In the genomic region with DNA sequence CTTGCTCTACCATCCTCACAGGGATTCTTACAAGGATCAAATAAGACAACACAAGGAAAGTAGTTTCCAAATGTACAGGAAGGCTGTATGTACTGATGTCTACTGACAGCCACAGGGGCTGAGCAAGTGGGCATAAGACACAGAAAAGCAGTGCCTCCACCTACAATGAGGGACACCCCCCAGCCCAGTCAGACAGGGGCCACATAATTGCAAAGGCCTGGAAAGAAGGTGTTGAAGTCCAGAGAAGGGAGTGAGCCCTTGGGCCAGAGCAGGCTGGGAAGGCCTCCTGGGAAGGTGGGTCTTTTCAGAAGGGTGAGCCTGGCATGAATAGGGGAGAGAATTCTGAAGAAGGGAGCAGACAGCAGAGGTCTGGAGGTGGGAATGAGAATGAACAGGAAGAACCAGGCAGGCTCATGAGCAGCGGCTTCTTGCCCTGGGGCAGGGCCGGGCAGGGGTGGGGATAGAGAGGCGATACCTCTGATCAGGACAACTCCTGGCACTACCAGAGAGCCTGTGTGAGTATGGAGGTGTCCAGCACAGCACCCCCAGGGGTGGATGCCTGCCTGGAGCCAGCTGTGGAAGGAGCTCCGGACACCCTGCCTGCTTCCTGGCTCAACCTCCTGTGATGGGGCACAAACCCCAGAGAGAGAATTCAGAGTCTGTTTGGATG, we compare ENCODE assay signal across 13 cellular contexts. TPM values are rescaled to one million over a fixed set of nuclear protein-coding genes. Genes with fewer than 3 reads are reported as not detected.
DNase-seq lines count a peak whose midpoint lies in the region; TF ChIP-seq lines count a peak whose summit lies in the region.
"Had no signal": no experiment of that assay in that cellular context is flagged by ENCODE, and none has a peak within 500 bp of the region (broad histone marks: within the 10 kb centered on the region; RNA-seq: fewer than 3 reads in every experiment).

No MANE protein-coding gene starts in this region.

- DNase-seq in MCF 10A (ENCODE audit: unreplicated experiment) (no peak), mammary epithelial cell (no peak), left ventricle myocardium inferior (no peak), vagina (ENCODE audit: extremely low spot score in 2 of 2) (no peak), NCI-H524 (lab: John Stamatoyannopoulos, UW) (no peak), NCI-H1930 (lab: John Stamatoyannopoulos, UW) (no peak), NCI-H226 (no peak)
- DNase-seq: activated T-cell treated with anti-CD3 and anti-CD28 coated beads for 4 hours; foreskin fibroblast; MV-4-11; stimulated activated CD4-positive, alpha-beta T cell treated with anti-CD3 and anti-CD28 coated beads, Interleukin-2, amount 100 ng/mL, for 48 hours had no signal

- H3K79me2 ChIP-seq in mammary epithelial cell (ENCODE audit: insufficient read depth, low read length) = no peaks in the 10 kb centered on the region

- no peaks in the 10 kb centered on the region for H4K20me1 ChIP-seq in mammary epithelial cell (ENCODE audit: insufficient read depth, low read length)

- WGBS in mammary epithelial cell (ENCODE audit: low coverage, missing lambda C conversion rate) = 83% methylated on average over 4 of the region's 4 CpGs

- in situ Hi-C loops in mammary epithelial cell (cut with MboI; ENCODE audit: low sequenced_read_pairs in 2 of 2) = no loop called here

- H3K4me1 Mint-ChIP-seq in MCF 10A (ENCODE audit: insufficient read depth, unreplicated experiment) = peaks cover 23% of the 10 kb centered on the region

- H3K9me3 ChIP-seq in mammary epithelial cell (replicated peaks; ENCODE audit: insufficient read depth, low read length) (no peaks in the 10 kb centered on the region), left ventricle myocardium inferior (replicated peaks) (no peaks in the 10 kb centered on the region), vagina (no peaks in the 10 kb centered on the region)
- H3K9me3 ChIP-seq: A549 had no signal

- intact Hi-C loops in MCF 10A (cut with micrococcal nuclease) (no loop called here), mammary epithelial cell (cut with micrococcal nuclease) (no loop called here), left ventricle myocardium inferior (cut with micrococcal nuclease) (no loop called here), vagina (cut with DNase I) (loop anchor here (1.0 kb wide), 1 partner anchor 21 kb away; no protein-coding TSS in a partner anchor)

- H3K4me3 ChIP-seq in mammary epithelial cell (replicated peaks in 1 of 3; ENCODE audit: insufficient read depth in 1 of 3, low read depth in 2 of 3, low read length in 3 of 3) (no peak overlapping the region), left ventricle myocardium inferior (no peak overlapping the region), rectal smooth muscle tissue (ENCODE audit: low read length) (no peak overlapping the region), vagina (no peak overlapping the region)
- H3K4me3 ChIP-seq: A549 had no signal

- no peak overlapping the region for H3K4me3 Mint-ChIP-seq in MCF 10A (ENCODE audit: unreplicated experiment)

- H3K27me3 ChIP-seq in mammary epithelial cell (ENCODE audit: insufficient read depth, low read length) = no peaks in the 10 kb centered on the region
- no peaks in the 10 kb centered on the region for H3K27me3 ChIP-seq in left ventricle myocardium inferior (ENCODE audit: low read depth)
- H3K27me3 ChIP-seq in rectal smooth muscle tissue (ENCODE audit: control insufficient read depth, insufficient read depth, low read length) = no peaks in the 10 kb centered on the region
- H3K27me3 ChIP-seq in vagina = no peaks in the 10 kb centered on the region

- CTCF ChIA-PET in MCF 10A (lab: Yijun Ruan, JAX) = interaction anchor here (0.8 to 1.5 kb wide), 6 partner anchors 9 to 22 kb away, joined by 3 to 9 read pairs (median 4); no protein-coding TSS in a partner anchor
- CTCF ChIA-PET in mammary epithelial cell (lab: Charles Lee; ENCODE audit: low non-redundant PET) = interaction anchor here (0.6 kb wide), 1 partner anchor 12 kb away, joined by 5 read pairs; no protein-coding TSS in a partner anchor

- no peaks in the 10 kb centered on the region for H3K36me3 ChIP-seq in mammary epithelial cell (ENCODE audit: insufficient read depth, low read length)
- H3K36me3 ChIP-seq in left ventricle myocardium inferior = peaks cover 39% of the 10 kb centered on the region
- peaks cover 14% of the 10 kb centered on the region for H3K36me3 ChIP-seq in rectal smooth muscle tissue (ENCODE audit: control insufficient read depth, insufficient read depth, low read length)
- peaks cover 0 to 34% of the 10 kb centered on the region in 2 donors for H3K36me3 ChIP-seq in vagina

- H3K9ac ChIP-seq in mammary epithelial cell (ENCODE audit: insufficient read depth, low read length) (no peak overlapping the region), rectal smooth muscle tissue (ENCODE audit: low read length) (no peak overlapping the region)

- H3K27ac ChIP-seq in mammary epithelial cell (ENCODE audit: insufficient read depth, low read depth, low read length) = no peak overlapping the region
- peak overlapping the region; percentile 95 for H3K27ac ChIP-seq in left ventricle myocardium inferior (replicated peaks)
- peak overlapping the region; percentile 99 for H3K27ac ChIP-seq in rectal smooth muscle tissue (ENCODE audit: low read depth, low read length)
- H3K27ac ChIP-seq in vagina = peak overlapping the region; percentile 97

- H3K9me3 Mint-ChIP-seq in MCF 10A (ENCODE audit: unreplicated experiment) = no peaks in the 10 kb centered on the region

- H3K4me1 ChIP-seq in mammary epithelial cell (ENCODE audit: insufficient read depth, low read length) (peaks cover 14% of the 10 kb centered on the region), left ventricle myocardium inferior (peaks cover 100% of the 10 kb centered on the region), rectal smooth muscle tissue (ENCODE audit: control insufficient read depth, insufficient read depth, low read length) (peaks cover 48% of the 10 kb centered on the region), vagina (peaks cover 64% of the 10 kb centered on the region)

- H2AFZ ChIP-seq in mammary epithelial cell (ENCODE audit: low read depth, low read length) = no peak overlapping the region

- TF ChIP-seq CTCF in MCF 10A (IDR thresholded peaks at IDR 0.05; ENCODE audit: unreplicated experiment) (no peak), mammary epithelial cell (conservative IDR thresholded peaks at IDR 0.05 in 1 of 2, IDR thresholded peaks at IDR 0.05 in 1 of 2; ENCODE audit: extremely low read depth in 1 of 2, insufficient read depth in 1 of 2, low read depth in 1 of 2, low read length in 2 of 2) (no peak), left ventricle myocardium inferior (IDR thresholded peaks at IDR 0.05; ENCODE audit: borderline replicate concordance) (no peak), vagina (IDR thresholded peaks at IDR 0.05) (no peak)

- H3K27me3 Mint-ChIP-seq in MCF 10A (ENCODE audit: insufficient read depth, unreplicated experiment) = no peaks in the 10 kb centered on the region

- TF ChIP-seq POLR2A in vagina (IDR thresholded peaks at IDR 0.05) = no peak

- BruUV-seq in MCF 10A (replicated peaks; lab: Mats Ljungman, UMichigan) = no TSS peak
- BruUV-seq in mammary epithelial cell (replicated peaks; lab: Mats Ljungman, UMichigan) = no TSS peak

- POLR2A ChIA-PET in MCF 10A (lab: Yijun Ruan, JAX) = interaction anchor here (1.6 kb wide), 1 partner anchor 177 kb away, joined by 5 read pairs; no protein-coding TSS in a partner anchor

- H3K27ac Mint-ChIP-seq in MCF 10A (ENCODE audit: low read depth, unreplicated experiment) = peak overlapping the region; percentile 57

- H3K4me2 ChIP-seq in mammary epithelial cell (ENCODE audit: insufficient read depth, low read depth, low read length) = no peak overlapping the region
- H3K4me2 ChIP-seq: A549 had no signal

- dilution Hi-C loops in mammary epithelial cell (cut with HindIII; ENCODE audit: low sequenced_read_pairs) = no loop called here

- peaks cover 11% of the 10 kb centered on the region for H3K36me3 Mint-ChIP-seq in MCF 10A (ENCODE audit: insufficient read depth, unreplicated experiment)

RNA-seq across cellular contexts. Expression of a gene that starts 30.1 kb away (rescaled TPM):
- total RNA-seq in MCF 10A (2022) = 10.0 and 25.1 TPM in 2 replicates
- 10 to 100 TPM; 20.5 to 26.5 TPM for total RNA-seq in mammary epithelial cell
- polyA plus RNA-seq in mammary epithelial cell = 13.4 TPM
- polyA minus RNA-seq in mammary epithelial cell = 27.1 TPM
- total RNA-seq in left ventricle myocardium inferior = 16.6 TPM
- total RNA-seq in vagina = 23.1 TPM

RNA-seq across cellular contexts. Expression of a gene that starts 46.1 kb away (rescaled TPM):
- not detected in 2 replicates for total RNA-seq in MCF 10A (2022)
- total RNA-seq in mammary epithelial cell = under 1 TPM in 1 of 2 donors, not detected in 1; under 0.01 TPM
- polyA plus RNA-seq in mammary epithelial cell = not detected
- polyA minus RNA-seq in mammary epithelial cell = not detected
- total RNA-seq in left ventricle myocardium inferior = 0.58 TPM
- total RNA-seq in vagina = 9.3 TPM
